ENCODE assay signal across 26 cellular contexts in genomic region chr6:39936857-39937256, GRCh38.
"Had no signal": no experiment of that assay in that cellular context is flagged by ENCODE, and none has a peak within 500 bp of the region (broad histone marks: within the 10 kb centered on the region; RNA-seq: fewer than 3 reads in every experiment).

No MANE protein-coding gene starts in this region.

- H3K4me3 ChIP-seq: lung, ovary, sigmoid colon, spleen, suprapubic skin, thoracic aorta, tibial artery, uterus had no signal

- H3K27ac ChIP-seq: ovary, sigmoid colon, spleen, suprapubic skin, thoracic aorta, uterus had no signal

- H3K27ac Mint-ChIP-seq: mesothelial cell of epicardium; naive B cell; natural killer cell; nephron progenitor cell; progenitor cell of endocrine pancreas; stimulated activated effector memory CD8-positive, alpha-beta T cell treated with anti-CD3 and anti-CD28 coated beads, Interleukin-12 subunit alpha, Interleukin-12 subunit beta, amount 100 ng/mL, for 72 hours; stimulated activated naive CD8-positive, alpha-beta T cell treated with anti-CD3 and anti-CD28 coated beads, Interleukin-15, Interleukin-2, amounts not matched to agents 100 ng/mL and 50 ng/mL, for 24 hours had no signal

- ATAC-seq: left cardiac atrium; natural killer cell; right cardiac atrium; stimulated activated effector memory CD8-positive, alpha-beta T cell treated with anti-CD3 and anti-CD28 coated beads, Interleukin-12 subunit alpha, Interleukin-12 subunit beta, amount 100 ng/mL, for 72 hours had no signal

- DNase-seq: hippocampal formation; kidney glomerular epithelial cell; left cardiac atrium; mesendoderm; naive B cell; natural killer cell; nephron progenitor cell; ovary; retina; right cardiac atrium; sigmoid colon; small intestine; spleen; stimulated activated CD4-positive, alpha-beta T cell treated with anti-CD3 and anti-CD28 coated beads, Interleukin-4, amount 100 ng/mL, for 24 hours; stimulated activated naive CD4-positive, alpha-beta T cell; tibial artery; trophoblast cell; uterus had no signal

- H3K27me3 ChIP-seq: ovary, sigmoid colon, suprapubic skin, tibial artery, uterus had no signal

- H3K36me3 Mint-ChIP-seq: mesothelial cell of epicardium, naive B cell, natural killer cell had no signal

- H3K9me3 ChIP-seq: ovary, sigmoid colon, spleen, suprapubic skin, thoracic aorta, tibial artery, uterus had no signal

- H3K4me3 Mint-ChIP-seq: mesothelial cell of epicardium; natural killer cell; nephron progenitor cell; stimulated activated effector memory CD8-positive, alpha-beta T cell treated with anti-CD3 and anti-CD28 coated beads, Interleukin-12 subunit alpha, Interleukin-12 subunit beta, amount 100 ng/mL, for 72 hours; stimulated activated naive CD8-positive, alpha-beta T cell treated with anti-CD3 and anti-CD28 coated beads, Interleukin-15, Interleukin-2, amounts not matched to agents 100 ng/mL and 50 ng/mL, for 24 hours had no signal

- H3K9me3 Mint-ChIP-seq: mesothelial cell of epicardium; natural killer cell; nephron progenitor cell; stimulated activated effector memory CD8-positive, alpha-beta T cell treated with anti-CD3 and anti-CD28 coated beads, Interleukin-12 subunit alpha, Interleukin-12 subunit beta, amount 100 ng/mL, for 72 hours; stimulated activated naive CD8-positive, alpha-beta T cell treated with anti-CD3 and anti-CD28 coated beads, Interleukin-15, Interleukin-2, amounts not matched to agents 100 ng/mL and 50 ng/mL, for 24 hours had no signal

- H3K4me1 ChIP-seq: uterus had no signal

- FAIRE-seq: keratinocyte, small intestine had no signal

- H3K36me3 ChIP-seq: ovary, sigmoid colon, spleen, suprapubic skin, thoracic aorta, tibial artery, uterus had no signal
